In the genomic region with DNA sequence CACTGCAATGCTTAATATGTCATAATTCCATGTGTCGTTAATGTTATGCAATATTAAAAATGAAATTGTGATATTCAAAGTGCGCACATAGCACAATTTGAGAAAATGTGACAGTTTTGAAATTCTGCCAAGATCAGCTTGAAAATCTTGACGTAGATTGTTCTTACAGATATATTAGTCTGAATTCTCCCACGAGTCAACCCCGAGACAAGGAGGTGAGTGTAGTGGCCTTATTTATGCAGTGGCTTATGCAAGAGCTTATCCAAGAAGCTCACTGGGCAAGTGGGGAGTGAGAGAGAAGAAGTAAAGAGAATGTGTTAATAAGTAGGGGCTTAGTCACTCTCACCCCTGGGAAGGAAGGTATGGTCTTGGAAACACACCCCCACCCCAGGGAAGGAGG, we compare ENCODE assay signal across 8 cellular contexts.
"Had no signal": no experiment of that assay in that cellular context is flagged by ENCODE, and none has a peak within 500 bp of the region (broad histone marks: within the 10 kb centered on the region; RNA-seq: fewer than 3 reads in every experiment).

No MANE protein-coding gene starts in this region.

- H2AFZ ChIP-seq: GM23338 had no signal

- H3K9ac ChIP-seq: KMS-11 had no signal

- H3K27ac ChIP-seq: HL-60, KMS-11 had no signal

- H3K4me1 Mint-ChIP-seq: IgD-negative memory B cell had no signal

- ATAC-seq: GM23338, HepG2 had no signal

- H3K4me2 ChIP-seq: GM23338, KMS-11 had no signal

- H3K4me3 Mint-ChIP-seq: GM23338, IgD-negative memory B cell had no signal

- H3K27ac Mint-ChIP-seq: GM23338, IgD-negative memory B cell had no signal

- H3K4me3 ChIP-seq: GM23338 had no signal

- DNase-seq: H7, HCEC 1CT, KBM-7 had no signal
